ENCODE assay signal across 1 cellular context in the genomic region with DNA sequence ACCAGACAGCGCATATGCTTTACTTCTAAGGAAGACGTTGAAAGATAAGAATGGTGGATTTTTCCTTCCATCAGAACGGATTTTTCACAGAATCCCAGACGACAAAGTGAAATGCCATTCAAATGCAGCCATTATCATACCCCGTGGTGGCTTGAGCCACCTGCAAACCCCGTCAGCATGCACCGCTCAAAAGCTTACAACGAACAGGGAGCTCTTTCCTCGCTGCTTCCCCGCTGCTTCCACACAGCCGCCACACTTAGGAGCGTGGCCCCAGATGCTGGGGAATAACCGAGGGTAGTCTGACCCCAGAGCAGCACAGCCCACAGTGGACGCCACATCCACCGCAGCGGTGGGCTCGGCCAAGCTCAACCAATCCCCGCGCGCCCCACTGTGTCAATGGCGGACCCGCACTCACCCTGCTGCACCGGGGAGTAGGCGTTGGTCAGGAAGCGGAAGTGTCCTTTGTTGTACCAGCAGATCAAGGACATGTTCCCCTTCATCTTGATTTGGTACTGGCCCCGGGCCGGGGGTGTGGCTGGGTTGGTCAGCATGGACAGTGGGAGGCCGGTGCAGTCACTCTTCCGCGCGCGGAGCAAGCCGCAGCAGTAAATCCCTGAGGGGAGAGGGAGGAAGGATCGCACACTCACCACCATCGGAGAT.
TF ChIP-seq lines count a peak whose summit lies in the region.

No MANE protein-coding gene starts in this region.

TF ChIP-seq in GM23338, 12 proteins besides CTCF, POLR2A, EP300 and RAD21 (continued from another document):
- TF ChIP-seq EZH2phosphoT487 (IDR thresholded peaks at IDR 0.05; ENCODE audit: unreplicated experiment) (no peak), REST (IDR thresholded peaks at IDR 0.05; ENCODE audit: unreplicated experiment) (no peak), JUNB (IDR thresholded peaks at IDR 0.05; ENCODE audit: unreplicated experiment) (no peak), ZNF114 (CRISPR knock-in tag; IDR thresholded peaks at IDR 0.05) (no peak), ETS1 (IDR thresholded peaks at IDR 0.05) (no peak), NANOG (IDR thresholded peaks at IDR 0.05; ENCODE audit: borderline replicate concordance) (no peak)
